In the genomic region with DNA sequence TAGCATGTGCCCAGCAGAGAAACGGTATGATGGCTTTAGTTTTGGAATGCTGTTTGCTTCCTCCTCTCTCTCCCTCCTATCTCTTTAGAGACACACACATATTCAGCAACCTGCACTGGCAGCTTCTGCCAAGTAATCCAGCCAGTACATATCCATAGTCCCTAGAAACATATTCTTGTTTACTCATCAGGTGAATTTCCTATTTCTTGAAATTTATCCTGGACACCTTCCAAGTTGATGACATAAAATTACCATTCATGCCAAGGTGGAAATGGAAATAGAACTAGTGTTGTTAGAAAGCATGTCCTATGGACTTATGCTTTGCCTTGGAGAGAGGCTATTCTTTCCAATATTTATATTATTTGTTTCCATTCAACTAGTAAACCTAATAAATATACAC, we compare ENCODE assay signal across 16 cellular contexts. TPM values are rescaled to one million over a fixed set of nuclear protein-coding genes. Genes with fewer than 3 reads are reported as not detected.
DNase-seq lines count a peak whose midpoint lies in the region; FAIRE-seq and TF ChIP-seq lines count a peak whose summit lies in the region.
"Had no signal": no experiment of that assay in that cellular context is flagged by ENCODE, and none has a peak within 500 bp of the region (broad histone marks: within the 10 kb centered on the region; RNA-seq: fewer than 3 reads in every experiment).

No MANE protein-coding gene starts in this region.

- H3K9me3 ChIP-seq in vagina, result no peaks in the 10 kb centered on the region

- no peak overlapping the region for H3K27ac ChIP-seq in vagina

- TF ChIP-seq POLR2A in vagina (IDR thresholded peaks at IDR 0.05), result no peak

- peak; percentile 18 for DNase-seq in COR-L47 (lab: John Stamatoyannopoulos, UW)
- no peak for DNase-seq in D721Med (ENCODE audit: insufficient read length, low spot score)
- peak; percentile 8 for DNase-seq in NCI-H2029 (lab: John Stamatoyannopoulos, UW)
- peak; percentile 2 for DNase-seq in kidney tubule cell (ENCODE audit: low spot score)
- DNase-seq in NCI-H2227 (lab: John Stamatoyannopoulos, UW; ENCODE audit: unreplicated experiment), result no peak
- DNase-seq in ureter (ENCODE audit: low spot score), result no peak
- no peak for DNase-seq in vagina (ENCODE audit: extremely low spot score in 2 of 2)
- DNase-seq: CD4-positive, CD25-positive, alpha-beta regulatory T cell; DMS 273 treated with DMSO at 0.1 percent for 48 hours; GDM1; KG1; NCI-H187 treated with DMSO at 0.1 percent for 48 hours; NCI-H2171; NCI-H524 treated with DMSO at 0.1 percent for 48 hours had no signal

- TF ChIP-seq CTCF in D721Med (IDR thresholded peaks at IDR 0.05; ENCODE audit: insufficient read depth, missing control alignments), result no peak
- TF ChIP-seq CTCF in vagina (IDR thresholded peaks at IDR 0.05), result no peak

- H3K27me3 ChIP-seq in vagina, result no peaks in the 10 kb centered on the region

- peak; percentile 64 for FAIRE-seq in D721Med (lab: Jason Lieb, UNC)

- no peaks in the 10 kb centered on the region for H3K4me1 ChIP-seq in vagina

- no peaks in the 10 kb centered on the region for H3K36me3 ChIP-seq in vagina

- no peak overlapping the region for H3K4me3 ChIP-seq in vagina

- intact Hi-C loops in vagina (cut with DNase I), result no loop called here

RNA-seq across cellular contexts. Expression of a gene that starts 50.9 kb away (rescaled TPM):
- total RNA-seq in ureter (0.08 TPM), vagina (not detected)
- total RNA-seq: CD4-positive, CD25-positive, alpha-beta regulatory T cell; H4; HT1080 had no signal

Comparison
In these comparisons a context has a peak if more than half of its experiments do, and no peak if none do; other contexts are left out.
1. DNase-seq: peak in COR-L47 (single experiment), NCI-H2029 (single experiment) and kidney tubule cell (single experiment); none in D721Med (single experiment), NCI-H2227 (single experiment), ureter (single experiment) and vagina (0 of 2).